In genomic region chr1:117146570-117147340, GRCh38 we compare ENCODE assay signal across 11 cellular contexts. TPM values are rescaled to one million over a fixed set of nuclear protein-coding genes. Genes with fewer than 3 reads are reported as not detected.
A peak's percentile ranks its signal among the peaks of the same experiment; 100 is the strongest.
DNase-seq lines count a peak whose midpoint lies in the region; ATAC-seq and TF ChIP-seq lines count a peak whose summit lies in the region.
"Had no signal": no experiment of that assay in that cellular context is flagged by ENCODE, and none has a peak within 500 bp of the region (broad histone marks: within the 10 kb centered on the region; RNA-seq: fewer than 3 reads in every experiment).

No MANE protein-coding gene starts in this region.

- DNase-seq in ACHN (peak; percentile 71), HS-5 (ENCODE audit: low read depth) (peak; percentile 97), amniotic epithelial cell (ENCODE audit: low read depth) (peak; percentile 64), right cardiac atrium (no peak), UCSD-AML1 (lab: John Stamatoyannopoulos, UW; ENCODE audit: unreplicated experiment) (no peak), GM13976 (ENCODE audit: low spot score) (no peak)
- DNase-seq in activated T-cell treated with anti-CD3 and anti-CD28 coated beads, Interleukin-2, amount 50 U/mL, for 1 hour, result no peak
- DNase-seq in activated CD8-positive, alpha-beta memory T cell treated with anti-CD3 and anti-CD28 coated beads for 24 hours, result no peak
- DNase-seq: DMS79 treated with DMSO at 0.1 percent for 48 hours had no signal

- WGBS in right cardiac atrium, result 39% methylated on average over 8 of the region's 8 CpGs

- in situ Hi-C loops in ACHN (cut with HindIII; ENCODE audit: low pct_ligation_motif_present, low pct_unique_long_range_greater_than_20kb, low sequenced_read_pairs) (no loop called here), GM13976 (cut with MboI; ENCODE audit: low sequenced_read_pairs, unreplicated experiment) (no loop called here)

- no peak for TF ChIP-seq CTCF in GM13976 (IDR thresholded peaks at IDR 0.05; ENCODE audit: borderline replicate concordance, control extremely low read depth, extremely low read depth, insufficient read depth, missing control alignments)

- no peaks in the 10 kb centered on the region for H3K27me3 ChIP-seq in right cardiac atrium (ENCODE audit: control insufficient read depth, insufficient read depth)
- H3K27me3 ChIP-seq: cardiac muscle cell had no signal

- H3K4me3 ChIP-seq in right cardiac atrium (ENCODE audit: low read length), result peak overlapping the region; percentile 57
- H3K4me3 ChIP-seq: cardiac muscle cell, lung had no signal

- peak in 1 of 2 donors; percentile 56 for ATAC-seq in right cardiac atrium

- intact Hi-C loops in right cardiac atrium (cut with DNase I), result no loop called here

- peaks cover 2% of the 10 kb centered on the region for H3K4me1 ChIP-seq in right cardiac atrium (ENCODE audit: control insufficient read depth, insufficient read depth, low read length)

- H3K27ac ChIP-seq in right cardiac atrium (ENCODE audit: low read length), result peak overlapping the region; percentile 89
- H3K27ac ChIP-seq: cardiac muscle cell had no signal

- no peaks in the 10 kb centered on the region for H3K9me3 ChIP-seq in right cardiac atrium (ENCODE audit: control insufficient read depth, low read length)

RNA-seq across cellular contexts. Expression of gene TRIM45, which starts 25.2 kb away (rescaled TPM):
- 10 to 100 TPM in 3 of 4 donors, 1 to 10 TPM in 1; 8.9 to 21.9 (median 18.6) TPM for total RNA-seq in right cardiac atrium
- 11.5 TPM for polyA plus RNA-seq in right cardiac atrium

Comparison
In these comparisons a context has a peak if more than half of its experiments do, and no peak if none do; other contexts are left out.
1. DNase-seq: peak in ACHN (single experiment), HS-5 (single experiment) and amniotic epithelial cell (single experiment); none in right cardiac atrium (0 of 3), UCSD-AML1 (single experiment), GM13976 (single experiment), activated T-cell treated with anti-CD3 and anti-CD28 coated beads, Interleukin-2, amount 50 U/mL, for 1 hour (single experiment) and activated CD8-positive, alpha-beta memory T cell treated with anti-CD3 and anti-CD28 coated beads for 24 hours (single experiment).